20 cellular contexts compared by ENCODE assay signal in genomic region chrX:147848543-147849448, GRCh38.
DNase-seq lines count a peak whose midpoint lies in the region; ATAC-seq, FAIRE-seq and TF ChIP-seq lines count a peak whose summit lies in the region.
"Had no signal": no experiment of that assay in that cellular context is flagged by ENCODE, and none has a peak within 500 bp of the region (broad histone marks: within the 10 kb centered on the region; RNA-seq: fewer than 3 reads in every experiment).

No MANE protein-coding gene starts in this region.

- H3K27ac Mint-ChIP-seq in mesothelial cell of epicardium: peak overlapping the region; percentile 89

- H3K4me3 Mint-ChIP-seq in mesothelial cell of epicardium: no peak overlapping the region

- H3K27me3 ChIP-seq in HepG2 (ENCODE audit: control insufficient read depth in 1 of 2, insufficient read depth in 2 of 2, low read length in 2 of 2) (no peaks in the 10 kb centered on the region), right lobe of liver (no peaks in the 10 kb centered on the region), SJCRH30 (no peaks in the 10 kb centered on the region)

- no peak for TF ChIP-seq CTCF in HepG2 (CRISPR knock-in tag; IDR thresholded peaks at IDR 0.05)
- TF ChIP-seq CTCF in right lobe of liver (IDR thresholded peaks at IDR 0.05): no peak
- no peak for TF ChIP-seq CTCF in mesothelial cell of epicardium (IDR thresholded peaks at IDR 0.05; ENCODE audit: unreplicated experiment)
- no peak for TF ChIP-seq CTCF in OCI-LY7 (conservative IDR thresholded peaks at IDR 0.05; ENCODE audit: low read length)

- no peak for ATAC-seq in HepG2
- ATAC-seq in right lobe of liver: no peak
- ATAC-seq in HG03159 (IDR thresholded peaks at IDR 0.05; ENCODE audit: unreplicated experiment): no peak
- ATAC-seq: Right ventricle myocardium inferior had no signal

- H2AFZ ChIP-seq in HepG2 (ENCODE audit: low read length) (no peak overlapping the region), OCI-LY7 (ENCODE audit: low read length) (no peak overlapping the region)

- TF ChIP-seq POLR2A in HepG2 (IDR thresholded peaks at IDR 0.05; ENCODE audit: insufficient read depth in 1 of 2, low read depth in 2 of 2, low read length in 2 of 2): no peak
- TF ChIP-seq POLR2A in right lobe of liver (IDR thresholded peaks at IDR 0.05): no peak

- no peaks in the 10 kb centered on the region for H3K79me2 ChIP-seq in HepG2 (ENCODE audit: insufficient read depth, low read length)
- no peaks in the 10 kb centered on the region for H3K79me2 ChIP-seq in OCI-LY7 (ENCODE audit: insufficient read depth, low read depth, low read length)

- no TSS peak for BruUV-seq in HepG2 (replicated peaks; lab: Mats Ljungman, UMichigan)
- no TSS peak for BruUV-seq in OCI-LY7 (replicated peaks; lab: Mats Ljungman, UMichigan)

- H3K27ac ChIP-seq in HepG2 (ENCODE audit: extremely low read length, insufficient read depth, low read length): no peak overlapping the region
- H3K27ac ChIP-seq in right lobe of liver: no peak overlapping the region
- no peak overlapping the region for H3K27ac ChIP-seq in SJCRH30
- no peak overlapping the region for H3K27ac ChIP-seq in OCI-LY7 (ENCODE audit: low read depth, low read length, poor library complexity, severe bottlenecking)
- H3K27ac ChIP-seq: BLaER1 treated with 17β-estradiol and CSF1 and Interleukin-3, amounts not matched to agents 10 nM and 100 nM had no signal

- H3K4me3 ChIP-seq in HepG2 (replicated peaks in 1 of 3; ENCODE audit: insufficient read depth in 1 of 3, low read depth in 2 of 3, low read length in 3 of 3) (no peak overlapping the region), right lobe of liver (no peak overlapping the region), SJCRH30 (no peak overlapping the region), OCI-LY7 (ENCODE audit: low read depth, low read length, poor library complexity, severe bottlenecking) (no peak overlapping the region)
- H3K4me3 ChIP-seq: BLaER1 treated with 17β-estradiol and CSF1 and Interleukin-3, amounts not matched to agents 10 nM and 100 nM had no signal

- intact Hi-C loops in HepG2 (cut with micrococcal nuclease; ENCODE audit: unreplicated experiment): no loop called here
- intact Hi-C loops in right lobe of liver (cut with DNase I): no loop called here
- intact Hi-C loops in OCI-LY7 (cut with micrococcal nuclease; ENCODE audit: unreplicated experiment): no loop called here
- intact Hi-C loops in posterior vena cava (cut with DNase I): no loop called here

- H3K27me3 Mint-ChIP-seq in mesothelial cell of epicardium (ENCODE audit: low read depth): no peaks in the 10 kb centered on the region

- FAIRE-seq in HepG2 (lab: Jason Lieb, UNC): no peak
- FAIRE-seq: GM18507, HTR-8/SVneo had no signal

- no peaks in the 10 kb centered on the region for H4K20me1 ChIP-seq in HepG2 (ENCODE audit: insufficient read depth, low read length)
- no peaks in the 10 kb centered on the region for H4K20me1 ChIP-seq in OCI-LY7 (ENCODE audit: insufficient read depth, low read length)
- H4K20me1 ChIP-seq: BLaER1 treated with 17β-estradiol and CSF1 and Interleukin-3, amounts not matched to agents 10 nM and 100 nM had no signal

- no peaks in the 10 kb centered on the region for H3K9me2 ChIP-seq in OCI-LY7 (ENCODE audit: insufficient read depth, low read length)
- H3K9me2 ChIP-seq: SK-N-SH had no signal

- TF ChIP-seq EP300 in HepG2 (IDR thresholded peaks at IDR 0.05; ENCODE audit: low read depth in 2 of 2, low read length in 2 of 2) (no peak), HepG2 (CRISPR knock-in tag; IDR thresholded peaks at IDR 0.05; ENCODE audit: borderline replicate concordance) (no peak)

- WGBS in HepG2 (ENCODE audit: low lambda C conversion rate): 84% methylated on average over 2 of the region's 2 CpGs
- 80% methylated on average over 2 of the region's 2 CpGs for WGBS in right lobe of liver (ENCODE audit: insufficient coverage, low coverage, low lambda C conversion rate, missing lambda C conversion rate)

- H3K9me3 Mint-ChIP-seq in mesothelial cell of epicardium: peaks cover 30% of the 10 kb centered on the region

- peaks cover 33% of the 10 kb centered on the region for H3K4me1 Mint-ChIP-seq in mesothelial cell of epicardium

- H3K4me2 ChIP-seq in HepG2 (ENCODE audit: low read depth, low read length): no peak overlapping the region
- no peak overlapping the region for H3K4me2 ChIP-seq in OCI-LY7 (ENCODE audit: low read length)
- H3K4me2 ChIP-seq: BLaER1 treated with 17β-estradiol and CSF1 and Interleukin-3, amounts not matched to agents 10 nM and 100 nM; SK-N-SH had no signal

- peaks cover under 1% of the 10 kb centered on the region for H3K36me3 Mint-ChIP-seq in mesothelial cell of epicardium

- in situ Hi-C loops in HepG2 (cut with HindIII; ENCODE audit: extremely low pct_ligation_motif_present, low pct_unique_long_range_greater_than_20kb): no loop called here

- CTCF ChIA-PET in HepG2 (lab: Yijun Ruan, JAX; ENCODE audit: low intra/inter-chr PET ratio, low total read pairs): no interaction called here
- CTCF ChIA-PET in OCI-LY7 (lab: Charles Lee; ENCODE audit: unreplicated experiment): interaction anchor here (1.0 kb wide), 1 partner anchor 45 kb away, joined by 3 read pairs; no protein-coding TSS in a partner anchor

- H3K9me3 ChIP-seq in HepG2 (ENCODE audit: low read length) (no peaks in the 10 kb centered on the region), right lobe of liver (no peaks in the 10 kb centered on the region), SJCRH30 (replicated peaks) (no peaks in the 10 kb centered on the region), OCI-LY7 (ENCODE audit: low read length) (no peaks in the 10 kb centered on the region)
- H3K9me3 ChIP-seq: SK-N-SH had no signal

- no peaks in the 10 kb centered on the region for H3K4me1 ChIP-seq in HepG2 (ENCODE audit: insufficient read depth, low read length)
- H3K4me1 ChIP-seq in right lobe of liver: no peaks in the 10 kb centered on the region
- H3K4me1 ChIP-seq in SJCRH30: peaks cover 18% of the 10 kb centered on the region
- no peaks in the 10 kb centered on the region for H3K4me1 ChIP-seq in OCI-LY7 (ENCODE audit: insufficient read depth, low read length, poor library complexity, severe bottlenecking)

- POLR2A ChIA-PET in HepG2 (lab: Yijun Ruan, JAX) (no interaction called here), OCI-LY7 (lab: Charles Lee) (no interaction called here)

- H3K36me3 ChIP-seq in HepG2 (replicated peaks in 1 of 2; ENCODE audit: control insufficient read depth in 1 of 2, insufficient read depth in 2 of 2, low read length in 2 of 2): no peaks in the 10 kb centered on the region
- H3K36me3 ChIP-seq in right lobe of liver: no peaks in the 10 kb centered on the region
- H3K36me3 ChIP-seq in SJCRH30: no peaks in the 10 kb centered on the region
- H3K36me3 ChIP-seq in OCI-LY7 (ENCODE audit: insufficient read depth, low read length): no peaks in the 10 kb centered on the region
- H3K36me3 ChIP-seq: BLaER1 treated with 17β-estradiol and CSF1 and Interleukin-3, amounts not matched to agents 10 nM and 100 nM had no signal

- no peak overlapping the region for H3K9ac ChIP-seq in HepG2 (ENCODE audit: insufficient read depth, low read depth, low read length)
- H3K9ac ChIP-seq: BLaER1 treated with 17β-estradiol and CSF1 and Interleukin-3, amounts not matched to agents 10 nM and 100 nM; SK-N-SH had no signal

- DNase-seq in HepG2 (ENCODE audit: low spot score) (no peak), right lobe of liver (no peak), SJCRH30 (peak; percentile 71 to 78), mesothelial cell of epicardium (ENCODE audit: low spot score in 2 of 2, unreplicated experiment in 2 of 2) (no peak), cerebellar cortex (ENCODE audit: low spot score) (no peak), OCI-LY7 (ENCODE audit: low spot score) (no peak), posterior vena cava (ENCODE audit: low spot score) (no peak)
- DNase-seq: DMS 273 treated with DMSO at 0.1 percent for 48 hours; EL; NCI-H1048; NCI-H146; NCI-H2227 treated with DMSO at 0.1 percent for 48 hours; NCI-H526; NK-92 treated with Interleukin-12 subunit alpha and Interleukin-12 subunit beta, amount 100 ng/mL, for 24 hours; SK-N-SH had no signal

- TF ChIP-seq RAD21 in HepG2 (CRISPR knock-in tag; IDR thresholded peaks at IDR 0.05): no peak

TF ChIP-seq in HepG2, 621 proteins besides CTCF, POLR2A, EP300 and RAD21:
- TF ChIP-seq ZNF510 (CRISPR knock-in tag; IDR thresholded peaks at IDR 0.05; ENCODE audit: low read depth) (no peak), ZNF652 (CRISPR knock-in tag; IDR thresholded peaks at IDR 0.05; ENCODE audit: borderline replicate concordance, low read depth) (peak; percentile 34; the same call in 1 of the 2 replicates)

Comparison
In these comparisons a context has a peak if more than half of its experiments do, and no peak if none do; other contexts are left out.
1. DNase-seq: peak in SJCRH30 (2 of 2); none in HepG2 (single experiment), right lobe of liver (0 of 3), mesothelial cell of epicardium (0 of 2), cerebellar cortex (single experiment), OCI-LY7 (single experiment) and posterior vena cava (single experiment).